Comparison of ENCODE assay signal across 10 cellular contexts in the genomic region with DNA sequence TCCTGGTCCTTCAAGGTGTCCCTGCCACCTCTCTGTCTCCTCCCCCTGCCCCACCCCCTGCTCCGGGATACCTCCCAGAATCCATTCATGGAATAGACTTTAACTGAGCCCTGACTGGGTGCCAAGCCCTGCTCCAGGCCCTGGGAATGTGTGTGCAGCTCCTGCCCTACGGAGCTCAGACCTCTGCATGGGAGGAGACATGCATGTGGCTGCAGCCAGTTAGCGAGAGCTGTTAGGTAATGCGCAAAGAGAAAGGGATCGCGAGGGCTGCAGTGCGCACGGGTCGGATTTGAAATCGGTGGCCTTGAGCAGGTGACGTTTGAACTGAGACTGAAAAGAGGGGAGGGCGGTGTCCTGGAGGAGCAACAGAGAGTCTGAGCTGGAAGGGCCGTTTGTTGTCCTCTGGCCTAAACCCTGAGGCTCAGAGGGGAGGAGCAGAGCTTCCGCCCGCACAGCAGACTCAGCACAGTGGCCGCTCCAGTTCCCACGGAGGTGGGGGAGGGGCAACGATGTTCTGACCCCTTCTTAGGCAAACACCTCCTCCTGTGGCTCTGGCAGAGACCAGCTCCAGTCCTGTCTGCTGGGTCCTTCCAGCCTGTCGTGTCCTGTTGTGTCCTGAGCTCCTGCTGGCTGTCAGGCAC. TPM values are rescaled to one million over a fixed set of nuclear protein-coding genes. Genes with fewer than 3 reads are reported as not detected.
A peak's percentile ranks its signal among the peaks of the same experiment; 100 is the strongest.
DNase-seq lines count a peak whose midpoint lies in the region; ATAC-seq and TF ChIP-seq lines count a peak whose summit lies in the region.
"Had no signal": no experiment of that assay in that cellular context is flagged by ENCODE, and none has a peak within 500 bp of the region (broad histone marks: within the 10 kb centered on the region; RNA-seq: fewer than 3 reads in every experiment).

No MANE protein-coding gene starts in this region.

- peak overlapping the region; percentile 10 for H3K4me3 ChIP-seq in NT2/D1 (ENCODE audit: insufficient read length, low read depth)
- no peak overlapping the region for H3K4me3 ChIP-seq in fibroblast of mammary gland (ENCODE audit: control insufficient read depth, low read depth, low read length)
- H3K4me3 ChIP-seq in dorsolateral prefrontal cortex: no peak overlapping the region
- no peak overlapping the region for H3K4me3 ChIP-seq in HAP-1

- H3K36me3 ChIP-seq in NT2/D1 (ENCODE audit: insufficient read depth, insufficient read length, low read length) (no peaks in the 10 kb centered on the region), HAP-1 (replicated peaks) (no peaks in the 10 kb centered on the region)

- H3K9me3 Mint-ChIP-seq in neural crest cell: no peaks in the 10 kb centered on the region
- H3K9me3 Mint-ChIP-seq: CD4-positive, CD25-positive, alpha-beta regulatory T cell had no signal

- TF ChIP-seq CTCF in fibroblast of mammary gland (conservative IDR thresholded peaks at IDR 0.05; ENCODE audit: control insufficient read depth, insufficient read depth, low read depth, low read length) (no peak), neural crest cell (conservative IDR thresholded peaks at IDR 0.05) (no peak), dorsolateral prefrontal cortex (IDR thresholded peaks at IDR 0.05 in 54 of 56, conservative IDR thresholded peaks at IDR 0.05 in 2 of 56; ENCODE audit: low read depth in 1 of 56, partially characterized antibody in 56 of 56) (no peak)

- no peak for ATAC-seq in GM19328 (IDR thresholded peaks at IDR 0.05; ENCODE audit: unreplicated experiment)

- H3K27ac Mint-ChIP-seq in neural crest cell (ENCODE audit: unreplicated experiment): peak overlapping the region; percentile 84
- H3K27ac Mint-ChIP-seq: CD4-positive, CD25-positive, alpha-beta regulatory T cell had no signal

- peak overlapping the region; percentile 67 for H3K9ac ChIP-seq in NT2/D1 (ENCODE audit: insufficient read length, low read depth)

- H3K9me3 ChIP-seq in NT2/D1 (ENCODE audit: insufficient read depth, low read length): no peaks in the 10 kb centered on the region
- no peaks in the 10 kb centered on the region for H3K9me3 ChIP-seq in HAP-1

- peak overlapping the region in 11 of 59 donors; percentile 6 to 62 (median 38) for H3K27ac ChIP-seq in dorsolateral prefrontal cortex

- H3K4me1 Mint-ChIP-seq in neural crest cell: peaks cover 48% of the 10 kb centered on the region

- no peaks in the 10 kb centered on the region for H3K27me3 Mint-ChIP-seq in neural crest cell (ENCODE audit: low read depth)

- in situ Hi-C loops in HAP-1 (cut with MboI; ENCODE audit: low sequenced_read_pairs): no loop called here

- H3K4me1 ChIP-seq in NT2/D1 (ENCODE audit: insufficient read depth, insufficient read length) (peaks cover 38% of the 10 kb centered on the region), HAP-1 (no peaks in the 10 kb centered on the region)

- intact Hi-C loops in dorsolateral prefrontal cortex (cut with DNase I): loop anchor here in 1 of 2 donors (10.0 kb wide), 1 partner anchor 236 kb away; no protein-coding TSS in a partner anchor

- H3K27me3 ChIP-seq in NT2/D1 (ENCODE audit: insufficient read depth, insufficient read length) (no peaks in the 10 kb centered on the region), dorsolateral prefrontal cortex (no peaks in the 10 kb centered on the region), HAP-1 (ENCODE audit: low read depth) (peaks cover 93% of the 10 kb centered on the region)

- H3K4me3 Mint-ChIP-seq in neural crest cell: peak overlapping the region; percentile 55

- DNase-seq in COLO668 (lab: John Stamatoyannopoulos, UW; ENCODE audit: unreplicated experiment) (peak; percentile 66), NT2/D1 (ENCODE audit: low read depth, low spot score) (peak; percentile 76), fibroblast of mammary gland (ENCODE audit: low read depth) (peak; percentile 30), neural crest cell (ENCODE audit: low read depth, low spot score) (peak; percentile 60), dorsolateral prefrontal cortex (no peak), LoVo (ENCODE audit: low spot score) (no peak), HAP-1 (ENCODE audit: low spot score in 2 of 2) (no peak)
- DNase-seq: CD4-positive, CD25-positive, alpha-beta regulatory T cell had no signal

- no peaks in the 10 kb centered on the region for H3K36me3 Mint-ChIP-seq in neural crest cell (ENCODE audit: low read depth)

RNA-seq across cellular contexts. Expression of gene LRRC10B, which starts 19.8 kb away (rescaled TPM):
- total RNA-seq in neural crest cell: 2.8 and 2.9 TPM in 2 replicates
- total RNA-seq in dorsolateral prefrontal cortex: 10 to 100 TPM in 46 of 120 experiments, 1 to 10 TPM in 74; 1.3 to 19.6 (median 9.1) TPM
- total RNA-seq: activated CD8-positive, alpha-beta memory T cell treated with anti-CD3 and anti-CD28 coated beads for 36 hours; CD4-positive, CD25-positive, alpha-beta regulatory T cell had no signal

RNA-seq across cellular contexts. Expression of gene SDHAF2, which starts 58.8 kb away (rescaled TPM):
- total RNA-seq in neural crest cell: 33.8 and 35.0 TPM in 2 replicates
- 10 to 100 TPM; 23.9 to 53.9 (median 37.5) TPM for total RNA-seq in dorsolateral prefrontal cortex

RNA-seq across cellular contexts. Expression of gene CPSF7, which starts 59.0 kb away (rescaled TPM):
- total RNA-seq in neural crest cell: 144 and 150 TPM in 2 replicates
- total RNA-seq in dorsolateral prefrontal cortex: 100 to 1,000 TPM in 29 of 120 experiments, 10 to 100 TPM in 91; 73.7 to 125 (median 93.7) TPM

Comparison
In these comparisons a context has a peak if more than half of its experiments do, and no peak if none do; other contexts are left out.
1. DNase-seq: peak in COLO668 (single experiment), NT2/D1 (single experiment), fibroblast of mammary gland (single experiment) and neural crest cell (single experiment); none in dorsolateral prefrontal cortex (0 of 10), LoVo (single experiment) and HAP-1 (0 of 2).